ENCODE assay signal across 28 cellular contexts in the genomic region with DNA sequence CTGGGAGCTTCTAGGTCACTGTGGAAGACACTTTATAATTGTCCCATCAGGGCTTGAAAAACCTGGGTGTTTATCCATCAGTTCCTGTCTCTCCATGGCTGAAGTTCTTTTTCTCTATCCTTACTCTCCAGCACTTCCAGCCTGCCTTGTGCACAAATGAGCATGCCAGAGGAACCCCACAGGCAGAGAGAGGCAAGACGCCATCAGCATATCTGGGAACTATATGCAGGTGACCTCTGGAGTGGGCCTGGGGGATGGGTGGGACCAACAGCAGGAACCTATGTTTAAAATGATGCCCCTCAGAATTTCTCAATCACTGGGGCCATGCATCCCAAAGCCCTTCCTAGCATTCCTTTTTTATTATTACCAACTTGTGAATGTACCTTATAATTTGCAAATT.
"Had no signal": no experiment of that assay in that cellular context is flagged by ENCODE, and none has a peak within 500 bp of the region (broad histone marks: within the 10 kb centered on the region; RNA-seq: fewer than 3 reads in every experiment).

No MANE protein-coding gene starts in this region.

- H2AFZ ChIP-seq: neural progenitor cell had no signal

- H3K4me1 Mint-ChIP-seq: immature natural killer cell; mesothelial cell of epicardium; naive B cell; natural killer cell; nephron progenitor cell; stimulated activated effector memory CD8-positive, alpha-beta T cell treated with anti-CD3 and anti-CD28 coated beads, Interleukin-12 subunit alpha, Interleukin-12 subunit beta, amount 100 ng/mL, for 72 hours had no signal

- H3K27ac ChIP-seq: left lung, lower lobe of right lung, neural progenitor cell, ovary, right atrium auricular region, right lobe of liver, suprapubic skin, thoracic aorta, tibial artery, upper lobe of right lung had no signal

- H3K9me3 Mint-ChIP-seq: stimulated activated effector memory CD8-positive, alpha-beta T cell treated with anti-CD3 and anti-CD28 coated beads, Interleukin-12 subunit alpha, Interleukin-12 subunit beta, amount 100 ng/mL, for 72 hours; stimulated activated naive CD8-positive, alpha-beta T cell treated with anti-CD3 and anti-CD28 coated beads, Interleukin-15, Interleukin-2, amounts not matched to agents 100 ng/mL and 50 ng/mL, for 24 hours had no signal

- H3K4me3 Mint-ChIP-seq: immature natural killer cell; mesothelial cell of epicardium; naive B cell; natural killer cell; nephron progenitor cell; neural progenitor cell; stimulated activated effector memory CD8-positive, alpha-beta T cell treated with anti-CD3 and anti-CD28 coated beads, Interleukin-12 subunit alpha, Interleukin-12 subunit beta, amount 100 ng/mL, for 72 hours; stimulated activated naive CD8-positive, alpha-beta T cell treated with anti-CD3 and anti-CD28 coated beads, Interleukin-15, Interleukin-2, amounts not matched to agents 100 ng/mL and 50 ng/mL, for 24 hours had no signal

- H3K4me3 ChIP-seq: left lung, lower lobe of right lung, neural progenitor cell, ovary, right atrium auricular region, right lobe of liver, smooth muscle cell, suprapubic skin, thoracic aorta, tibial artery, upper lobe of right lung had no signal

- DNase-seq: hippocampal formation; immature natural killer cell; kidney; left colon; left lung; lower lobe of right lung; mammary epithelial cell; mesendoderm; naive B cell; natural killer cell; nephron progenitor cell; ovary; right lobe of liver; stimulated activated CD4-positive, alpha-beta T cell treated with anti-CD3 and anti-CD28 coated beads, Interleukin-1b, Interleukin-23, amount 100 ng/mL, for 48 hours; stimulated activated CD4-positive, alpha-beta T cell treated with anti-CD3 and anti-CD28 coated beads, Interleukin-4, amount 100 ng/mL, for 24 hours; stimulated activated naive CD4-positive, alpha-beta T cell; tibial artery; trophoblast cell; upper lobe of right lung had no signal

- H3K9ac ChIP-seq: neural progenitor cell had no signal

- ATAC-seq: left colon; left lung; lower lobe of right lung; natural killer cell; right lobe of liver; stimulated activated effector memory CD8-positive, alpha-beta T cell treated with anti-CD3 and anti-CD28 coated beads, Interleukin-12 subunit alpha, Interleukin-12 subunit beta, amount 100 ng/mL, for 72 hours; upper lobe of right lung had no signal

- H3K27me3 ChIP-seq: left lung, neural progenitor cell, ovary, right atrium auricular region, right lobe of liver, suprapubic skin, tibial artery, upper lobe of right lung had no signal

- H3K4me2 ChIP-seq: neural progenitor cell, smooth muscle cell had no signal

- H3K36me3 Mint-ChIP-seq: immature natural killer cell; naive B cell; natural killer cell; stimulated activated effector memory CD8-positive, alpha-beta T cell treated with anti-CD3 and anti-CD28 coated beads, Interleukin-12 subunit alpha, Interleukin-12 subunit beta, amount 100 ng/mL, for 72 hours had no signal

- H3K36me3 ChIP-seq: left lung, lower lobe of right lung, neural progenitor cell, ovary, right atrium auricular region, right lobe of liver, suprapubic skin, thoracic aorta, tibial artery, upper lobe of right lung had no signal

- H3K27me3 Mint-ChIP-seq: progenitor cell of endocrine pancreas had no signal

- H3K27ac Mint-ChIP-seq: immature natural killer cell; mesothelial cell of epicardium; naive B cell; natural killer cell; neural progenitor cell; progenitor cell of endocrine pancreas; stimulated activated effector memory CD8-positive, alpha-beta T cell treated with anti-CD3 and anti-CD28 coated beads, Interleukin-12 subunit alpha, Interleukin-12 subunit beta, amount 100 ng/mL, for 72 hours; stimulated activated naive CD8-positive, alpha-beta T cell treated with anti-CD3 and anti-CD28 coated beads, Interleukin-15, Interleukin-2, amounts not matched to agents 100 ng/mL and 50 ng/mL, for 24 hours had no signal

- H3K9me3 ChIP-seq: left lung, lower lobe of right lung, ovary, right atrium auricular region, right lobe of liver, suprapubic skin, thoracic aorta, tibial artery, upper lobe of right lung had no signal

- H3K4me1 ChIP-seq: left lung, lower lobe of right lung, neural progenitor cell, right atrium auricular region, right lobe of liver, suprapubic skin, tibial artery, upper lobe of right lung had no signal
